In genomic region chr19:28556371-28556770, GRCh38 we compare ENCODE assay signal across 17 cellular contexts.
DNase-seq lines count a peak whose midpoint lies in the region; ATAC-seq and TF ChIP-seq lines count a peak whose summit lies in the region.
"Had no signal": no experiment of that assay in that cellular context is flagged by ENCODE, and none has a peak within 500 bp of the region (broad histone marks: within the 10 kb centered on the region; RNA-seq: fewer than 3 reads in every experiment).

No MANE protein-coding gene starts in this region.

- no peak overlapping the region for H2BK20ac ChIP-seq in H9 (ENCODE audit: low read depth, low read length, poor library complexity, severe bottlenecking)

- no peak for TF ChIP-seq CTCF in H9 (conservative IDR thresholded peaks at IDR 0.05)

- no peak overlapping the region for H3K23ac ChIP-seq in H9 (ENCODE audit: insufficient read length, low read depth, low read length)

- H4K5ac ChIP-seq in H9 (ENCODE audit: insufficient read length, low read depth, low read length): no peak overlapping the region

- no peaks in the 10 kb centered on the region for H4K20me1 ChIP-seq in H9 (ENCODE audit: control insufficient read depth, insufficient read depth, insufficient read length)

- H2BK5ac ChIP-seq in H9 (ENCODE audit: insufficient read length, low read length): no peak overlapping the region

- no peaks in the 10 kb centered on the region for H3K79me2 ChIP-seq in H9 (ENCODE audit: insufficient read depth, low read length)

- no peak overlapping the region for H3T11ph ChIP-seq in H9 (ENCODE audit: low read length)

- no peak overlapping the region for H2BK15ac ChIP-seq in H9 (ENCODE audit: low read depth, low read length)

- H3K18ac ChIP-seq in H9 (ENCODE audit: insufficient read length, low read depth, low read length): no peak overlapping the region

- ATAC-seq in GM18873 (IDR thresholded peaks at IDR 0.05; ENCODE audit: low FRiP score, unreplicated experiment): no peak
- no peak for ATAC-seq in GM19455 (IDR thresholded peaks at IDR 0.05; ENCODE audit: unreplicated experiment)
- ATAC-seq in GM21526 (IDR thresholded peaks at IDR 0.05; ENCODE audit: low FRiP score, unreplicated experiment): no peak
- ATAC-seq: GM23338 had no signal

- H3K4me1 ChIP-seq in H9 (ENCODE audit: insufficient read depth, low read length): no peaks in the 10 kb centered on the region

- H3K4me2 ChIP-seq in H9 (ENCODE audit: insufficient read depth, insufficient read length, low read length): no peak overlapping the region
- H3K4me2 ChIP-seq: GM23338 had no signal

- no peak overlapping the region for H4K8ac ChIP-seq in H9 (replicated peaks; ENCODE audit: insufficient read length, low read depth, low read length)

- H4K91ac ChIP-seq in H9 (ENCODE audit: insufficient read length, low read depth, low read length): no peak overlapping the region

- no peak overlapping the region for H2BK120ac ChIP-seq in H9 (ENCODE audit: low read depth, low read length, poor library complexity, severe bottlenecking)

- no peak overlapping the region; a peak in 1 of 7 replicates for H3K27ac Mint-ChIP-seq in H9
- H3K27ac Mint-ChIP-seq: GM23338, HFFc6 had no signal

- H2BK12ac ChIP-seq in H9 (ENCODE audit: insufficient read length, low read depth, low read length): no peak overlapping the region

- H3K9me3 Mint-ChIP-seq in H9: no peaks in the 10 kb centered on the region; a peak in 1 of 5 replicates
- H3K9me3 Mint-ChIP-seq: GM23338 had no signal

- H3K27me3 Mint-ChIP-seq in H9 (ENCODE audit: low read depth): no peaks in the 10 kb centered on the region; the same call in 1 of the 2 replicates

- no peaks in the 10 kb centered on the region for H3K23me2 ChIP-seq in H9 (ENCODE audit: insufficient read length, low read depth, low read length, poor library complexity, severe bottlenecking)

- no peaks in the 10 kb centered on the region for H3K36me3 Mint-ChIP-seq in H9 (ENCODE audit: insufficient read depth in 1 of 3, low read depth in 3 of 3)

- H3K27me3 ChIP-seq in H9 (ENCODE audit: insufficient read depth, low read length): no peaks in the 10 kb centered on the region

- DNase-seq in NCI-H2029 (lab: John Stamatoyannopoulos, UW) (peak; percentile 3), NCI-H2029 treated with DMSO at 0.1 percent for 48 hours (lab: John Stamatoyannopoulos, UW) (no peak), H9 (peak; percentile 7), NCI-H345 (lab: John Stamatoyannopoulos, UW) (peak; percentile 94), islet precursor cell (peak; percentile 22)
- DNase-seq: DMS79, HFFc6, Karpas-422, NCI-H2171 treated with DMSO at 0.1 percent for 48 hours, NCI-H526 treated with DMSO at 0.1 percent for 48 hours, SIG-M5, T-helper 2 cell had no signal

- H2AFZ ChIP-seq in H9 (ENCODE audit: low read length): no peak overlapping the region
- H2AFZ ChIP-seq: GM23338 had no signal

- H3K9me3 ChIP-seq in H9 (ENCODE audit: control insufficient read depth, low read depth, low read length): no peaks in the 10 kb centered on the region

- peaks cover 2% of the 10 kb centered on the region in 2 experiments; a peak in 2 of 4 replicates for H3K4me1 Mint-ChIP-seq in H9
- H3K4me1 Mint-ChIP-seq: GM23338 had no signal

- H3K14ac ChIP-seq in H9 (ENCODE audit: insufficient read depth, low read length): no peak overlapping the region

- H2AK5ac ChIP-seq in H9 (ENCODE audit: insufficient read length, low read length): no peak overlapping the region

- H3K79me1 ChIP-seq in H9 (ENCODE audit: insufficient read depth, low read depth, low read length, poor library complexity, severe bottlenecking): no peaks in the 10 kb centered on the region

- no peak overlapping the region for H3K56ac ChIP-seq in H9 (ENCODE audit: insufficient read length, low read depth, low read length)

- H3K4ac ChIP-seq in H9 (ENCODE audit: low read depth, low read length): no peak overlapping the region

- no peak overlapping the region for H3K9ac ChIP-seq in H9 (ENCODE audit: extremely low read depth, insufficient read length, low read length)

- H3K27ac ChIP-seq in H9 (ENCODE audit: insufficient read length, low read depth, low read length): no peak overlapping the region
- H3K27ac ChIP-seq: C4-2B had no signal

- H3K4me3 Mint-ChIP-seq in H9: no peak overlapping the region
- H3K4me3 Mint-ChIP-seq: GM23338, HFFc6 had no signal
